Comparison of ENCODE assay signal across 17 cellular contexts in genomic region chr11:38296211-38296776, GRCh38.
DNase-seq lines count a peak whose midpoint lies in the region; ATAC-seq and TF ChIP-seq lines count a peak whose summit lies in the region.
"Had no signal": no experiment of that assay in that cellular context is flagged by ENCODE, and none has a peak within 500 bp of the region (broad histone marks: within the 10 kb centered on the region; RNA-seq: fewer than 3 reads in every experiment).

No MANE protein-coding gene starts in this region.

- peaks cover 4% of the 10 kb centered on the region for H3K36me3 Mint-ChIP-seq in nephron progenitor cell (ENCODE audit: low read depth)
- H3K36me3 Mint-ChIP-seq: CD4-positive, alpha-beta memory T cell had no signal

- H3K4me1 ChIP-seq in testis (no peaks in the 10 kb centered on the region), mucosa of descending colon (ENCODE audit: low read depth) (no peaks in the 10 kb centered on the region)

- H3K4me1 Mint-ChIP-seq in nephron progenitor cell = peaks cover 24% of the 10 kb centered on the region
- H3K4me1 Mint-ChIP-seq: CD4-positive, alpha-beta memory T cell had no signal

- no peak for TF ChIP-seq POLR2A in testis (IDR thresholded peaks at IDR 0.05)

- no peak overlapping the region for H3K4me3 Mint-ChIP-seq in nephron progenitor cell
- H3K4me3 Mint-ChIP-seq: CD4-positive, alpha-beta memory T cell had no signal

- no peaks in the 10 kb centered on the region for H3K36me3 ChIP-seq in testis (ENCODE audit: low read depth, missing control alignments)
- no peaks in the 10 kb centered on the region for H3K36me3 ChIP-seq in mucosa of descending colon (ENCODE audit: low read depth)

- H3K27ac ChIP-seq in coronary artery (no peak overlapping the region), testis (no peak overlapping the region)
- H3K27ac ChIP-seq: GM23248 had no signal

- no peak for TF ChIP-seq CTCF in coronary artery (IDR thresholded peaks at IDR 0.05)
- TF ChIP-seq CTCF in nephron progenitor cell (IDR thresholded peaks at IDR 0.05) = no peak
- TF ChIP-seq CTCF in testis (IDR thresholded peaks at IDR 0.05) = no peak
- no peak for TF ChIP-seq CTCF in mucosa of descending colon (IDR thresholded peaks at IDR 0.05)

- no peaks in the 10 kb centered on the region for H3K27me3 Mint-ChIP-seq in nephron progenitor cell (ENCODE audit: low read depth, poor library complexity)
- H3K27me3 Mint-ChIP-seq: CD4-positive, alpha-beta memory T cell had no signal

- H3K9me3 ChIP-seq in testis (no peaks in the 10 kb centered on the region), mucosa of descending colon (peaks cover 29% of the 10 kb centered on the region)

- H3K4me3 ChIP-seq in coronary artery (no peak overlapping the region), testis (peak overlapping the region; percentile 13 to 38), mucosa of descending colon (no peak overlapping the region)
- H3K4me3 ChIP-seq: GM23248 had no signal

- peaks cover 22% of the 10 kb centered on the region for H3K9me3 Mint-ChIP-seq in nephron progenitor cell

- H3K27me3 ChIP-seq in testis = no peaks in the 10 kb centered on the region

- ATAC-seq in Right ventricle myocardium inferior = no peak
- no peak for ATAC-seq in left cardiac atrium
- no peak for ATAC-seq in mucosa of descending colon

- WGBS in testis, 2 donors = 75 to 78% methylated on average over 25 to 32 of the region's 33 CpGs

- peak overlapping the region; percentile 64 for H3K27ac Mint-ChIP-seq in nephron progenitor cell
- H3K27ac Mint-ChIP-seq: CD4-positive, alpha-beta memory T cell had no signal

- peak; percentile 22 for DNase-seq in Right ventricle myocardium inferior (ENCODE audit: missing footprints)
- DNase-seq in left cardiac atrium = no peak
- peak; percentile 47 for DNase-seq in coronary artery (ENCODE audit: low spot score)
- DNase-seq in nephron progenitor cell = no peak
- peak; percentile 47 for DNase-seq in testis
- no peak for DNase-seq in SKM-1 treated with dmso at 0.1 percent for 144 hours (lab: John Stamatoyannopoulos, UW; ENCODE audit: unreplicated experiment)
- DNase-seq in mucosa of descending colon = no peak
- DNase-seq: C1 segment of cervical spinal cord; Calu3; CD4-positive, alpha-beta memory T cell; COR-L47; DMS53; DMS79 treated with DMSO at 0.1 percent for 48 hours; GF-D8; GM23248; H7; HCEC 1CT had no signal

- intact Hi-C loops in Right ventricle myocardium inferior (cut with DNase I) = no loop called here
- intact Hi-C loops in left cardiac atrium (cut with DNase I) = no loop called here
- intact Hi-C loops in testis (cut with DNase I; ENCODE audit: low total_unique reads) = no loop called here
- intact Hi-C loops in mucosa of descending colon (cut with DNase I, micrococcal nuclease) = no loop called here

Comparison
In these comparisons a context has a peak if more than half of its experiments do, and no peak if none do; other contexts are left out.
1. DNase-seq: peak in Right ventricle myocardium inferior (single experiment), coronary artery (single experiment) and testis (single experiment); none in left cardiac atrium (single experiment), nephron progenitor cell (single experiment), SKM-1 treated with dmso at 0.1 percent for 144 hours (single experiment) and mucosa of descending colon (0 of 3).
2. H3K4me3 ChIP-seq: peak in testis (2 of 2); none in coronary artery (single experiment) and mucosa of descending colon (single experiment).